In genomic region chr10:73625004-73625883, GRCh38 we compare ENCODE assay signal across 8 cellular contexts. TPM values are rescaled to one million over a fixed set of nuclear protein-coding genes. Genes with fewer than 3 reads are reported as not detected.
DNase-seq lines count a peak whose midpoint lies in the region; ATAC-seq, FAIRE-seq and TF ChIP-seq lines count a peak whose summit lies in the region.

No MANE protein-coding gene starts in this region.

- H3K27me3 Mint-ChIP-seq in memory B cell = no peaks in the 10 kb centered on the region

- no peak for FAIRE-seq in H1 (lab: Jason Lieb, UNC)

- H3K4me3 ChIP-seq in SJCRH30 (peak overlapping the region; percentile 79), H1 (ENCODE audit: extremely low read depth in 1 of 4, insufficient read depth in 2 of 4, low read depth in 3 of 4, low read length in 4 of 4) (peak overlapping the region; percentile 83 to 99 (median 98)), thymus (ENCODE audit: low read length) (peak overlapping the region; percentile 70)

- CTCF ChIA-PET in H1 (lab: Charles Lee; ENCODE audit: partially characterized antibody) = interaction anchor here (1.2 to 6.8 kb wide), 5 partner anchors 17 to 96 kb away, joined by 3 to 29 read pairs (median 4); partner anchors contain the start of gene USP54

- H4K5ac ChIP-seq in H1 (ENCODE audit: insufficient read length, low read depth, low read length) = peak overlapping the region; percentile 82

- H2BK5ac ChIP-seq in H1 (ENCODE audit: low read depth, low read length) = peak overlapping the region; percentile 96

- DNase-seq in CMK (ENCODE audit: low read depth) (peak; percentile 5), SJCRH30 (peak; percentile 76 to 82), H1 (ENCODE audit: low read depth in 1 of 2, low spot score in 2 of 2) (no peak), memory B cell (ENCODE audit: low spot score in 2 of 2) (no peak)

- TF ChIP-seq RAD21 in H1 (IDR thresholded peaks at IDR 0.05 in 1 of 2, conservative IDR thresholded peaks at IDR 0.05 in 1 of 2; ENCODE audit: low read depth in 2 of 2, low read length in 2 of 2) = no peak

- TF ChIP-seq EP300 in H1 (IDR thresholded peaks at IDR 0.05; ENCODE audit: borderline replicate concordance in 1 of 2, low read depth in 2 of 2, low read length in 2 of 2) = no peak

- peak overlapping the region; percentile 82; the same call in 1 of the 2 replicates for H4K8ac ChIP-seq in H1 (ENCODE audit: extremely low read depth, insufficient read depth, low read length)

- H3K4ac ChIP-seq in H1 (replicated peaks; ENCODE audit: insufficient read length, low read depth, low read length) = no peak overlapping the region

- H3K14ac ChIP-seq in H1 (ENCODE audit: insufficient read length) = no peak overlapping the region

- no peaks in the 10 kb centered on the region for H3K9me3 Mint-ChIP-seq in memory B cell

- peak overlapping the region; percentile 77 for H2BK12ac ChIP-seq in H1 (ENCODE audit: low read depth, low read length)

- no peak overlapping the region for H2BK20ac ChIP-seq in H1 (ENCODE audit: low read length)

- peak; percentile 32 for ATAC-seq in GM19035 (IDR thresholded peaks at IDR 0.05; ENCODE audit: unreplicated experiment)
- ATAC-seq in HG03342 (IDR thresholded peaks at IDR 0.05; ENCODE audit: unreplicated experiment) = peak; percentile 24
- ATAC-seq in memory B cell (ENCODE audit: low read depth) = peak; percentile 43
- no peak for ATAC-seq in GM18520 (IDR thresholded peaks at IDR 0.05; ENCODE audit: unreplicated experiment)

- peak overlapping the region; percentile 98 for H3K27ac Mint-ChIP-seq in memory B cell

- H3K9me3 ChIP-seq in SJCRH30 (replicated peaks) (no peaks in the 10 kb centered on the region), H1 (ENCODE audit: insufficient read depth in 2 of 2, low read depth in 1 of 2, low read length in 1 of 2) (no peaks in the 10 kb centered on the region), thymus (ENCODE audit: control insufficient read depth) (no peaks in the 10 kb centered on the region)

- H4K91ac ChIP-seq in H1 (replicated peaks; ENCODE audit: insufficient read length, low read length) = peak overlapping the region; percentile 70

- H3K79me2 ChIP-seq in H1 (ENCODE audit: control insufficient read depth in 1 of 2, insufficient read depth in 2 of 2, low read length in 2 of 2) = peaks cover 0 to 30% of the 10 kb centered on the region in 2 experiments; a peak in 3 of 4 replicates

- peak overlapping the region; percentile 85 to 98 (median 94) for H3K9ac ChIP-seq in H1 (replicated peaks in 1 of 4; ENCODE audit: extremely low read depth in 1 of 4, low read depth in 3 of 4, low read length in 3 of 4)

- peak overlapping the region; percentile 59 for H3K27ac ChIP-seq in SJCRH30
- peak overlapping the region; percentile 82 for H3K27ac ChIP-seq in H1 (ENCODE audit: low read depth, low read length)
- H3K27ac ChIP-seq in thymus (ENCODE audit: low read depth) = peak overlapping the region; percentile 79

- H3K4me1 ChIP-seq in SJCRH30 = peaks cover 8% of the 10 kb centered on the region; the same call in 1 of the 2 replicates
- H3K4me1 ChIP-seq in H1 (replicated peaks in 1 of 4; ENCODE audit: control insufficient read depth in 3 of 4, insufficient read depth in 4 of 4, low read length in 3 of 4) = no peaks in the 10 kb centered on the region; a peak in 1 of 7 replicates
- peaks cover 4% of the 10 kb centered on the region for H3K4me1 ChIP-seq in thymus (ENCODE audit: control insufficient read depth, insufficient read depth, low read length)

- H2AFZ ChIP-seq in H1 (ENCODE audit: low read length) = peak overlapping the region; percentile 87

- H3K36me3 ChIP-seq in SJCRH30 (no peaks in the 10 kb centered on the region), H1 (ENCODE audit: control insufficient read depth in 2 of 4, insufficient read depth in 4 of 4, low read length in 3 of 4) (no peaks in the 10 kb centered on the region), thymus (ENCODE audit: control insufficient read depth, insufficient read depth) (no peaks in the 10 kb centered on the region)

- H4K20me1 ChIP-seq in H1 (replicated peaks in 1 of 2; ENCODE audit: control insufficient read depth in 1 of 2, insufficient read depth in 2 of 2, low read length in 2 of 2) = no peaks in the 10 kb centered on the region

- no peak overlapping the region for H2BK120ac ChIP-seq in H1 (replicated peaks; ENCODE audit: low read depth, low read length)

- H3K23ac ChIP-seq in H1 (ENCODE audit: insufficient read length) = no peak overlapping the region

- H3K23me2 ChIP-seq in H1 (ENCODE audit: low read depth, low read length) = peaks cover 5% of the 10 kb centered on the region; the same call in 1 of the 2 replicates

- H3K56ac ChIP-seq in H1 (replicated peaks; ENCODE audit: insufficient read length, low read depth, low read length) = peak overlapping the region; percentile 57

- H3K4me1 Mint-ChIP-seq in memory B cell = peaks cover 3% of the 10 kb centered on the region

- H3K27me3 ChIP-seq in SJCRH30 (no peaks in the 10 kb centered on the region), H1 (replicated peaks in 1 of 4; ENCODE audit: control insufficient read depth in 3 of 4, extremely low read depth in 1 of 4, insufficient read depth in 3 of 4, low read length in 3 of 4) (no peaks in the 10 kb centered on the region), thymus (ENCODE audit: control insufficient read depth, insufficient read depth) (no peaks in the 10 kb centered on the region)

- H2BK15ac ChIP-seq in H1 (ENCODE audit: low read length) = no peak overlapping the region

- WGBS in H1 (ENCODE audit: extremely low coverage in 1 of 2, insufficient coverage in 1 of 2, insufficient read length in 1 of 2, insufficient replicate concordance in 2 of 2, low coverage in 1 of 2, low lambda C conversion rate in 2 of 2, missing lambda C conversion rate in 1 of 2), 2 experiments = 1% methylated on average over 35 of the region's 46 CpGs; no CpG with 5 or more reads in 1 of the 2 experiments
- under 1% methylated on average over 46 of the region's 46 CpGs for WGBS in thymus

- peak overlapping the region; percentile 68 to 87 for H3K4me2 ChIP-seq in H1 (ENCODE audit: insufficient read depth in 1 of 2, low read depth in 2 of 2, low read length in 2 of 2)

- no peak overlapping the region for H2AK5ac ChIP-seq in H1 (ENCODE audit: low read depth, low read length)

- TF ChIP-seq POLR2A in H1 (IDR thresholded peaks at IDR 0.05; ENCODE audit: control extremely low read depth in 1 of 2, low read depth in 2 of 2, low read length in 2 of 2) = peak; percentile 16 to 57

- no peak for TF ChIP-seq CTCF in H1 (IDR thresholded peaks at IDR 0.05; ENCODE audit: control extremely low read depth in 1 of 3, insufficient read depth in 1 of 3, low read depth in 1 of 3, low read length in 3 of 3)

- no peaks in the 10 kb centered on the region for H3K36me3 Mint-ChIP-seq in memory B cell

- POLR2A ChIA-PET in H1 (lab: Charles Lee; ENCODE audit: partially characterized antibody) = interaction anchor here (0.8 to 2.2 kb wide), 17 partner anchors 9 to 378 kb away, joined by 3 to 26 read pairs (median 5); partner anchors contain the start of genes DNAJC9 and USP54

- H3K79me1 ChIP-seq in H1 (ENCODE audit: low read depth, low read length) = peaks cover 5% of the 10 kb centered on the region; the same call in 1 of the 2 replicates

- H3K18ac ChIP-seq in H1 (ENCODE audit: extremely low read depth, low read length) = peak overlapping the region; percentile 75

- H3K4me3 Mint-ChIP-seq in memory B cell = peak overlapping the region; percentile 97

RNA-seq across cellular contexts. Expression of gene MYOZ1, which starts 16.0 kb away (rescaled TPM):
- total RNA-seq in SJCRH30 (2014; rRNA removed; shearing (Covaris generic)) = 0.26 and 0.84 TPM in 2 replicates
- total RNA-seq in H1 (2021; fragmentation: NEBNext Ultra II Directional; extraction: Animal tissue kit (Norgen Biotek cat#: 25700)) = 2.6 and 2.7 TPM in 2 replicates
- polyA plus RNA-seq in H1 (2011; rRNA removed) = 3.0 and 3.3 TPM in 2 replicates
- polyA plus RNA-seq in H1 (2011; cell fraction: cytosol; rRNA removed) = 3.5 TPM
- 2.5 TPM for polyA plus RNA-seq in H1 (2011; cell fraction: nucleus; rRNA removed)
- 2.6 to 4.3 TPM (median 3.8 TPM) in 4 replicates for polyA plus RNA-seq in H1 (2012, experiment 1 of 2)
- 5.2 TPM for polyA plus RNA-seq in H1 (2012, experiment 2 of 2)
- 1.2 TPM for polyA plus RNA-seq in H1 (2013, experiment 1 of 2)
- 1.6 TPM for polyA plus RNA-seq in H1 (2013, experiment 2 of 2)
- 1.4 and 2.0 TPM in 2 replicates for polyA minus RNA-seq in H1 (2011; rRNA and poly(A)+ RNA removed)
- not detected for polyA minus RNA-seq in H1 (2011; cell fraction: cytosol; rRNA and poly(A)+ RNA removed)
- 0.70 TPM for polyA minus RNA-seq in H1 (2011; cell fraction: nucleus; rRNA and poly(A)+ RNA removed)
- 0.91 TPM for polyA plus RNA-seq in thymus

RNA-seq across cellular contexts. Expression of gene SYNPO2L, which starts 30.6 kb away (rescaled TPM):
- 1.8 and 2.1 TPM in 2 replicates for total RNA-seq in SJCRH30 (2014; rRNA removed; shearing (Covaris generic))
- total RNA-seq in H1 (2021; fragmentation: NEBNext Ultra II Directional; extraction: Animal tissue kit (Norgen Biotek cat#: 25700)) = 0.11 and 0.19 TPM in 2 replicates
- polyA plus RNA-seq in H1 (2011; rRNA removed) (0.05 and 0.06 TPM in 2 replicates), thymus (0.21 TPM)
- polyA plus RNA-seq in H1 (2011; cell fraction: cytosol; rRNA removed) = 0.06 TPM
- polyA plus RNA-seq in H1 (2011; cell fraction: nucleus; rRNA removed) = 0.31 TPM
- polyA plus RNA-seq in H1 (2012, experiment 1 of 2) = 0.19 to 0.51 TPM (median 0.31 TPM) in 4 replicates
- polyA plus RNA-seq in H1 (2012, experiment 2 of 2) = 0.05 TPM
- polyA plus RNA-seq in H1 (2013, experiment 1 of 2) = 0.10 TPM
- 0.06 TPM for polyA plus RNA-seq in H1 (2013, experiment 2 of 2)
- 0.34 and 0.47 TPM in 2 replicates for polyA minus RNA-seq in H1 (2011; rRNA and poly(A)+ RNA removed)
- polyA minus RNA-seq in H1 (2011; cell fraction: cytosol; rRNA and poly(A)+ RNA removed) = 0.44 TPM
- polyA minus RNA-seq in H1 (2011; cell fraction: nucleus; rRNA and poly(A)+ RNA removed) = 0.70 TPM

RNA-seq across cellular contexts. Expression of gene USP54, which starts 34.1 kb away (rescaled TPM):
- total RNA-seq in SJCRH30 (2014; rRNA removed; shearing (Covaris generic)) = 27.0 and 29.9 TPM in 2 replicates
- 56.6 and 65.6 TPM in 2 replicates for total RNA-seq in H1 (2021; fragmentation: NEBNext Ultra II Directional; extraction: Animal tissue kit (Norgen Biotek cat#: 25700))
- 31.0 and 46.2 TPM in 2 replicates for polyA plus RNA-seq in H1 (2011; rRNA removed)
- polyA plus RNA-seq in H1 (2011; cell fraction: cytosol; rRNA removed) = 39.5 TPM
- polyA plus RNA-seq in H1 (2011; cell fraction: nucleus; rRNA removed) = 43.5 TPM
- 34.8 to 42.8 TPM (median 37.9 TPM) in 4 replicates for polyA plus RNA-seq in H1 (2012, experiment 1 of 2)
- polyA plus RNA-seq in H1 (2012, experiment 2 of 2) = 2.9 TPM
- 18.5 TPM for polyA plus RNA-seq in H1 (2013, experiment 1 of 2)
- polyA plus RNA-seq in H1 (2013, experiment 2 of 2) = 17.3 TPM
- polyA minus RNA-seq in H1 (2011; rRNA and poly(A)+ RNA removed) = 108 and 171 TPM in 2 replicates
- 41.7 TPM for polyA minus RNA-seq in H1 (2011; cell fraction: cytosol; rRNA and poly(A)+ RNA removed)
- 64.5 TPM for polyA minus RNA-seq in H1 (2011; cell fraction: nucleus; rRNA and poly(A)+ RNA removed)
- polyA plus RNA-seq in thymus = 10.4 TPM

Comparison
In these comparisons a context has a peak if more than half of its experiments do, and no peak if none do; other contexts are left out.
1. DNase-seq: peak in CMK (single experiment) and SJCRH30 (2 of 2); none in H1 (0 of 2) and memory B cell (0 of 2).
2. Peak in every context shown above with its lines, with median percentiles within 50 percentile points of each other: H3K27ac ChIP-seq and H3K4me3 ChIP-seq.